In genomic region chr3:157176108-157176507, GRCh38 we compare ENCODE assay signal across 8 cellular contexts. TPM values are rescaled to one million over a fixed set of nuclear protein-coding genes. Genes with fewer than 3 reads are reported as not detected.
DNase-seq lines count a peak whose midpoint lies in the region; ATAC-seq and TF ChIP-seq lines count a peak whose summit lies in the region.

No MANE protein-coding gene starts in this region.

- POLR2A ChIA-PET in AG04449 (lab: Yijun Ruan, JAX), result interaction anchor here (0.9 to 4.4 kb wide), 2 partner anchors 14 to 87 kb away, joined by 3 to 177 read pairs; partner anchors contain the start of gene CCNL1
- POLR2A ChIA-PET in IMR-90 (lab: Charles Lee; ENCODE audit: unreplicated experiment), result interaction anchor here (2.8 kb wide), 1 partner anchor 16 kb away, joined by 46 read pairs; the partner anchor contains the start of gene CCNL1

- H3K23ac ChIP-seq in IMR-90 (ENCODE audit: low read depth, low read length), result peak overlapping the region; percentile 98

- no peak overlapping the region for H2AK9ac ChIP-seq in IMR-90 (replicated peaks; ENCODE audit: low read depth, low read length, poor library complexity)

- H3K4me1 ChIP-seq in IMR-90 (ENCODE audit: control insufficient read depth, insufficient read depth, low read length), result no peaks in the 10 kb centered on the region; the same call in 1 of the 2 replicates
- peaks cover 13% of the 10 kb centered on the region for H3K4me1 ChIP-seq in mammary epithelial cell (ENCODE audit: insufficient read depth, low read length)
- H3K4me1 ChIP-seq in mucosa of rectum (ENCODE audit: control insufficient read depth in 2 of 2, insufficient read depth in 2 of 2, low read length in 2 of 2), result peaks cover 5 to 15% of the 10 kb centered on the region in 2 donors

- no peak for TF ChIP-seq RAD21 in IMR-90 (IDR thresholded peaks at IDR 0.05; ENCODE audit: low read length)

- peak overlapping the region; percentile 92 for H3K4ac ChIP-seq in IMR-90 (ENCODE audit: low read depth, low read length)

- peak overlapping the region; percentile 41 for H4K91ac ChIP-seq in IMR-90 (ENCODE audit: insufficient read depth, low read depth, low read length)

- in situ Hi-C loops in IMR-90 (cut with MboI; ENCODE audit: low sequenced_read_pairs) (no loop called here), mammary epithelial cell (cut with MboI; ENCODE audit: low sequenced_read_pairs in 2 of 2) (no loop called here)

- H2AFZ ChIP-seq in IMR-90 (replicated peaks; ENCODE audit: low read length, poor library complexity), result peak overlapping the region; percentile 52
- peak overlapping the region; percentile 9 for H2AFZ ChIP-seq in mammary epithelial cell (ENCODE audit: low read depth, low read length)

- H4K8ac ChIP-seq in IMR-90 (ENCODE audit: low read depth in 2 of 2, low read length in 2 of 2), result peak overlapping the region; percentile 52 to 95

- no peak overlapping the region for H2BK20ac ChIP-seq in IMR-90 (ENCODE audit: low read depth, low read length)

- H2BK15ac ChIP-seq in IMR-90 (ENCODE audit: low read depth, low read length), result peak overlapping the region; percentile 53; the same call in 1 of the 3 replicates

- ATAC-seq in IMR-90 (ENCODE audit: low read depth) (no peak), HG02852 (IDR thresholded peaks at IDR 0.05; ENCODE audit: unreplicated experiment) (no peak)

- peaks cover 11 to 16% of the 10 kb centered on the region in 2 experiments; a peak in 3 of 4 replicates for H3K79me1 ChIP-seq in IMR-90 (ENCODE audit: low read depth in 1 of 2, low read length in 2 of 2)

- H3K4me3 ChIP-seq in AG04449 (ENCODE audit: low read depth, low read length) (peak overlapping the region; percentile 71), IMR-90 (ENCODE audit: insufficient read depth, low read depth, low read length) (peak overlapping the region; percentile 60), mammary epithelial cell (replicated peaks in 1 of 3; ENCODE audit: insufficient read depth in 1 of 3, low read depth in 2 of 3, low read length in 3 of 3) (peak overlapping the region; percentile 67 to 99 (median 97)), mucosa of rectum (ENCODE audit: low read length in 2 of 2) (peak overlapping the region; percentile 89 to 91)

- dilution Hi-C loops in IMR-90 (cut with HindIII; ENCODE audit: low sequenced_read_pairs, unreplicated experiment), result no loop called here
- dilution Hi-C loops in mammary epithelial cell (cut with HindIII; ENCODE audit: low sequenced_read_pairs), result no loop called here

- no peaks in the 10 kb centered on the region for H3K27me3 ChIP-seq in IMR-90 (ENCODE audit: control insufficient read depth, insufficient read depth, low read length)
- peaks cover 1% of the 10 kb centered on the region for H3K27me3 ChIP-seq in mammary epithelial cell (ENCODE audit: insufficient read depth, low read length)
- H3K27me3 ChIP-seq in mucosa of rectum (ENCODE audit: control insufficient read depth in 2 of 2, insufficient read depth in 2 of 2, low read length in 2 of 2), result no peaks in the 10 kb centered on the region

- H4K5ac ChIP-seq in IMR-90 (ENCODE audit: low read depth, low read length), result peak overlapping the region; percentile 80

- H3K36me3 ChIP-seq in IMR-90 (ENCODE audit: control insufficient read depth, insufficient read depth, low read length) (no peaks in the 10 kb centered on the region), mammary epithelial cell (ENCODE audit: insufficient read depth, low read length) (no peaks in the 10 kb centered on the region), mucosa of rectum (ENCODE audit: control insufficient read depth in 2 of 2, insufficient read depth in 2 of 2, low read length in 2 of 2) (no peaks in the 10 kb centered on the region)

- peaks cover 20% of the 10 kb centered on the region for H3K79me2 ChIP-seq in mammary epithelial cell (ENCODE audit: insufficient read depth, low read length)

- H3K27ac ChIP-seq in IMR-90 (ENCODE audit: insufficient read depth, low read length) (peak overlapping the region; percentile 76), mammary epithelial cell (ENCODE audit: insufficient read depth, low read depth, low read length) (peak overlapping the region; percentile 97), mucosa of rectum (ENCODE audit: low read depth in 2 of 2, low read length in 2 of 2) (peak overlapping the region; percentile 33 to 100)

- peak overlapping the region; percentile 86 for H2BK5ac ChIP-seq in IMR-90 (ENCODE audit: low read depth, low read length, poor library complexity, severe bottlenecking)

- no peak overlapping the region; the same call in 1 of the 2 replicates for H3K18ac ChIP-seq in IMR-90 (ENCODE audit: low read depth, low read length)

- DNase-seq in AG04449 (ENCODE audit: low read depth, low spot score), result no peak
- peak; percentile 54 for DNase-seq in IMR-90
- DNase-seq in mammary epithelial cell, result no peak
- DNase-seq in NCI-H187 treated with DMSO at 0.1 percent for 48 hours (lab: John Stamatoyannopoulos, UW), result no peak
- no peak for DNase-seq in stimulated activated naive CD4-positive, alpha-beta T cell (lab: John Stamatoyannopoulos, UW)
- DNase-seq in stimulated activated CD4-positive, alpha-beta T cell treated with anti-CD3 and anti-CD28 coated beads, Interleukin-4, amount 100 ng/mL, for 1 hour, result no peak

- H3K9ac ChIP-seq in IMR-90 (ENCODE audit: low read depth, low read length), result peak overlapping the region; percentile 90
- peak overlapping the region; percentile 100 for H3K9ac ChIP-seq in mammary epithelial cell (ENCODE audit: insufficient read depth, low read length)
- peak overlapping the region; percentile 88 to 95 for H3K9ac ChIP-seq in mucosa of rectum (ENCODE audit: low read depth in 1 of 2, low read length in 2 of 2)

- H4K20me1 ChIP-seq in IMR-90 (ENCODE audit: insufficient read depth, low read length) (no peaks in the 10 kb centered on the region), mammary epithelial cell (ENCODE audit: insufficient read depth, low read length) (no peaks in the 10 kb centered on the region)

- peak overlapping the region; percentile 94 for H3K4me2 ChIP-seq in IMR-90 (ENCODE audit: low read depth, low read length)
- H3K4me2 ChIP-seq in mammary epithelial cell (ENCODE audit: insufficient read depth, low read depth, low read length), result peak overlapping the region; percentile 63

- peak overlapping the region; percentile 12; the same call in 1 of the 2 replicates for H2AK5ac ChIP-seq in IMR-90 (ENCODE audit: low read depth, low read length)

- WGBS in IMR-90 (ENCODE audit: extremely low coverage in 2 of 2, insufficient read length in 1 of 2), 2 experiments, result no CpG with 5 or more reads among the region's 2 CpGs
- WGBS in mammary epithelial cell (ENCODE audit: low coverage, missing lambda C conversion rate), result 13% methylated on average over 2 of the region's 2 CpGs

- peak overlapping the region; percentile 59 for H2BK120ac ChIP-seq in IMR-90 (ENCODE audit: low read depth, low read length)

- intact Hi-C loops in IMR-90 (cut with micrococcal nuclease) (no loop called here), mammary epithelial cell (cut with micrococcal nuclease) (loop anchor here (10.0 kb wide), 1 partner anchor 179 kb away; no protein-coding TSS in a partner anchor)

- BruUV-seq in IMR-90 (replicated peaks; lab: Mats Ljungman, UMichigan) (no TSS peak), mammary epithelial cell (replicated peaks; lab: Mats Ljungman, UMichigan) (no TSS peak)

- H3K14ac ChIP-seq in IMR-90 (replicated peaks; ENCODE audit: low read depth, low read length), result peak overlapping the region; percentile 96

- H3K9me3 ChIP-seq in IMR-90 (ENCODE audit: control insufficient read depth, insufficient read depth, low read length) (no peaks in the 10 kb centered on the region), mammary epithelial cell (replicated peaks; ENCODE audit: insufficient read depth, low read length) (no peaks in the 10 kb centered on the region), mucosa of rectum (ENCODE audit: control insufficient read depth in 2 of 2, low read length in 2 of 2) (no peaks in the 10 kb centered on the region)

- TF ChIP-seq POLR2A in IMR-90 (IDR thresholded peaks at IDR 0.05; ENCODE audit: low read depth, low read length), result no peak

- no peak for TF ChIP-seq CTCF in AG04449 (IDR thresholded peaks at IDR 0.05; ENCODE audit: insufficient read depth, low read length, missing control alignments)
- no peak for TF ChIP-seq CTCF in IMR-90 (conservative IDR thresholded peaks at IDR 0.05; ENCODE audit: low read depth, low read length)
- TF ChIP-seq CTCF in mammary epithelial cell (conservative IDR thresholded peaks at IDR 0.05 in 1 of 2, IDR thresholded peaks at IDR 0.05 in 1 of 2; ENCODE audit: extremely low read depth in 1 of 2, insufficient read depth in 1 of 2, low read depth in 1 of 2, low read length in 2 of 2), result no peak

- CTCF ChIA-PET in AG04449 (lab: Yijun Ruan, JAX) (interaction anchor here (0.9 to 4.7 kb wide), 10 partner anchors 12 to 398 kb away, joined by 3 to 27 read pairs (median 4); partner anchors contain the start of gene CCNL1), IMR-90 (lab: Yijun Ruan, JAX) (interaction anchor here (0.9 to 1.0 kb wide), 2 partner anchors 14 to 396 kb away, joined by 3 read pairs; no protein-coding TSS in a partner anchor), mammary epithelial cell (lab: Charles Lee; ENCODE audit: low non-redundant PET) (interaction anchor here (0.5 kb wide), 1 partner anchor 16 kb away, joined by 4 read pairs; no protein-coding TSS in a partner anchor)

- H3K56ac ChIP-seq in IMR-90 (ENCODE audit: extremely low read depth, insufficient read depth, low read length), result peak overlapping the region; percentile 99

- H3K9me1 ChIP-seq in IMR-90 (ENCODE audit: insufficient read depth, low read length), result peaks cover 5% of the 10 kb centered on the region; the same call in 1 of the 2 replicates

TF ChIP-seq in IMR-90, 13 proteins besides CTCF, POLR2A, EP300 and RAD21 (continues in another document):
- TF ChIP-seq NFE2L2 (IDR thresholded peaks at IDR 0.05; ENCODE audit: low read depth, low read length), result no peak
- no peak for TF ChIP-seq RFX5 (IDR thresholded peaks at IDR 0.05; ENCODE audit: low read depth, low read length)
- TF ChIP-seq CEBPB (IDR thresholded peaks at IDR 0.05; ENCODE audit: low read depth, low read length), result no peak
- TF ChIP-seq FOS (IDR thresholded peaks at IDR 0.05; ENCODE audit: low read depth, low read length), result no peak
- no peak for TF ChIP-seq USF2 (IDR thresholded peaks at IDR 0.05; ENCODE audit: low read depth, low read length)

RNA-seq across cellular contexts. Expression of gene CCNL1, which starts 16.2 kb away (rescaled TPM):
- total RNA-seq in IMR-90 (2012; rRNA removed) (60.9 and 156 TPM in 2 replicates), mammary epithelial cell (100 to 1,000 TPM; 127 to 130 TPM)
- polyA plus RNA-seq in IMR-90 (2012; rRNA removed) (70.4 and 83.3 TPM in 2 replicates), mammary epithelial cell (42.7 TPM)
- polyA plus RNA-seq in IMR-90 (2012; cell fraction: cytosol; rRNA removed), result 20.1 and 20.2 TPM in 2 replicates
- 533 and 1,043 TPM in 2 replicates for polyA plus RNA-seq in IMR-90 (2012; cell fraction: nucleus; rRNA removed; ENCODE audit: low replicate concordance)
- polyA minus RNA-seq in mammary epithelial cell, result 37.7 TPM
